ENCODE assay signal across 12 cellular contexts in the genomic region with DNA sequence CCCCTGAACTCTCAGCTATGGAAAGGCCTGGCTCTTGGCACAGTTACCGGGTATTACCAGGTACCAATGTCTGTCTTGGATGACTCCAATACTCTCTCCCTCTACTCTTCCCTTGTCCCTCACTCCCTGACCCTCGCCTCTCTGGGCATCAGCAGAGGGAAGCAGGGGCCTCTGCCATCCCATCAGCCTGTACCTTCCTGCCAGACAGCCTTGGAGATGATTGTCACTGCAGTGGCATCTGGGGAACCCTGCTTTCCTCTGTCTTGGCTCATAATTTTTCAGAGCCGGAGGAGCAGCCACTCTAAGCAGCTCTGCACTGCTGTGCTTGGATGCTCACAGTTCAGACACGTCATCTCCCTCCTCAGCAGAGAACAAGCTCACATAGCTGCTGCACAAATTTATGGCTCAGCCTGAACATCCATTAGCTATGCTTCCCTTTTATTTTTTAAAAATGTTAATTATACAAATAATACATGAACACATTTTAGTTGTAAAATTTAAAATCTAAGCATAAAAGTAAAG.
A peak's percentile ranks its signal among the peaks of the same experiment; 100 is the strongest.
DNase-seq lines count a peak whose midpoint lies in the region; ATAC-seq lines count a peak whose summit lies in the region.
"Had no signal": no experiment of that assay in that cellular context is flagged by ENCODE, and none has a peak within 500 bp of the region (broad histone marks: within the 10 kb centered on the region; RNA-seq: fewer than 3 reads in every experiment).

No MANE protein-coding gene starts in this region.

- peak; percentile 78 for DNase-seq in NAMALWA (ENCODE audit: low spot score)
- DNase-seq in head of caudate nucleus, result peak in 28 of 42 donors; percentile 5 to 83 (median 42)
- DNase-seq in neuronal stem cell (ENCODE audit: low spot score), result no peak
- DNase-seq in mesenteric fat pad (ENCODE audit: low spot score), result no peak
- DNase-seq in NOMO-1 treated with dmso at 0.1 percent for 144 hours (lab: John Stamatoyannopoulos, UW; ENCODE audit: unreplicated experiment), result no peak
- DNase-seq: HCEC 1CT, Kasumi-1, NCI-H1417, NCI-H2081 treated with DMSO at 0.1 percent for 48 hours, RPMI8226 had no signal

- H3K27me3 ChIP-seq in BLaER1 (no peaks in the 10 kb centered on the region), neuronal stem cell (ENCODE audit: control insufficient read depth in 3 of 3, insufficient read depth in 3 of 3, low read depth in 1 of 3, low read length in 3 of 3) (no peaks in the 10 kb centered on the region)

- no peak overlapping the region for H4K8ac ChIP-seq in neuronal stem cell (ENCODE audit: low read depth, low read length)

- H3K9me3 ChIP-seq in BLaER1 (no peaks in the 10 kb centered on the region), neuronal stem cell (replicated peaks in 1 of 2; ENCODE audit: control insufficient read depth in 2 of 2, insufficient read depth in 1 of 2, low read depth in 1 of 2, low read length in 2 of 2) (no peaks in the 10 kb centered on the region)

- H2AFZ ChIP-seq in neuronal stem cell (ENCODE audit: low read length), result peak overlapping the region; percentile 27

- no peak overlapping the region for H3K18ac ChIP-seq in neuronal stem cell (ENCODE audit: low read length)

- H4K91ac ChIP-seq in neuronal stem cell (ENCODE audit: low read depth, low read length, poor library complexity), result no peak overlapping the region

- H3K4me3 ChIP-seq in BLaER1 (0 out of 2 replicates have a peak overlapping the region, but pooled peaks have one; percentile 5), neuronal stem cell (ENCODE audit: low read length in 2 of 2) (no peak overlapping the region)

- H3K23ac ChIP-seq in neuronal stem cell (ENCODE audit: low read depth, low read length, poor library complexity), result no peak overlapping the region

- H3K4me2 ChIP-seq in BLaER1 (peak overlapping the region; percentile 80), neuronal stem cell (ENCODE audit: insufficient read depth, low read length, poor library complexity, severe bottlenecking) (no peak overlapping the region)

- no peak overlapping the region for H2BK5ac ChIP-seq in neuronal stem cell (ENCODE audit: low read length)

- no peak overlapping the region for H3K4ac ChIP-seq in neuronal stem cell (ENCODE audit: low read length)

- no peak for ATAC-seq in GM21528 (IDR thresholded peaks at IDR 0.05; ENCODE audit: low FRiP score, unreplicated experiment)

- no peak overlapping the region for H2BK12ac ChIP-seq in neuronal stem cell (ENCODE audit: low read length)

- H2BK120ac ChIP-seq in neuronal stem cell (ENCODE audit: low read depth, low read length), result no peak overlapping the region

- H3K27ac ChIP-seq in BLaER1 (peak overlapping the region; percentile 98), neuronal stem cell (replicated peaks; ENCODE audit: low read length) (no peak overlapping the region)

- no CpG with 5 or more reads among the region's 4 CpGs for WGBS in neuronal stem cell (ENCODE audit: extremely low coverage in 2 of 2, insufficient read length in 2 of 2, insufficient replicate concordance in 1 of 2), 2 donors

- intact Hi-C loops in head of caudate nucleus (cut with DNase I), result loop anchor here (10.0 kb wide), 1 partner anchor 64 kb away; no protein-coding TSS in a partner anchor

- no peak overlapping the region for H3K14ac ChIP-seq in neuronal stem cell (ENCODE audit: low read length)

- no peak overlapping the region for H2BK15ac ChIP-seq in neuronal stem cell (ENCODE audit: low read length)

- H3K4me1 ChIP-seq in BLaER1, result peaks cover 98% of the 10 kb centered on the region
- peaks cover 0 to 2% of the 10 kb centered on the region in 2 donors for H3K4me1 ChIP-seq in neuronal stem cell (ENCODE audit: control insufficient read depth in 2 of 2, insufficient read depth in 1 of 2, low read depth in 1 of 2, low read length in 2 of 2)

- H3K9ac ChIP-seq in BLaER1, result peak overlapping the region; percentile 79
- H3K9ac ChIP-seq in neuronal stem cell (ENCODE audit: low read depth, low read length, poor library complexity), result no peak overlapping the region

- no peaks in the 10 kb centered on the region for H4K20me1 ChIP-seq in BLaER1

- H2AK5ac ChIP-seq in neuronal stem cell (ENCODE audit: low read depth, low read length), result no peak overlapping the region

- no peaks in the 10 kb centered on the region for H3K79me1 ChIP-seq in neuronal stem cell (ENCODE audit: low read depth, low read length)

- H3K36me3 ChIP-seq in BLaER1 (no peaks in the 10 kb centered on the region), neuronal stem cell (replicated peaks in 1 of 2; ENCODE audit: control insufficient read depth in 2 of 2, insufficient read depth in 2 of 2, low read length in 2 of 2) (no peaks in the 10 kb centered on the region)

Comparison
In these comparisons a context has a peak if more than half of its experiments do, and no peak if none do; other contexts are left out.
1. DNase-seq: peak in NAMALWA (single experiment) and head of caudate nucleus (28 of 42); none in neuronal stem cell (single experiment), mesenteric fat pad (single experiment) and NOMO-1 treated with dmso at 0.1 percent for 144 hours (single experiment).